In genomic region chr2:8682719-8683667, GRCh38 we compare ENCODE assay signal across 8 cellular contexts. TPM values are rescaled to one million over a fixed set of nuclear protein-coding genes. Genes with fewer than 3 reads are reported as not detected.
A peak's percentile ranks its signal among the peaks of the same experiment; 100 is the strongest.
DNase-seq lines count a peak whose midpoint lies in the region; ATAC-seq and TF ChIP-seq lines count a peak whose summit lies in the region.

No MANE protein-coding gene starts in this region.

- H4K20me1 ChIP-seq in DND-41 (ENCODE audit: insufficient read depth, low read length) = peaks cover 6% of the 10 kb centered on the region; the same call in 1 of the 2 replicates

- intact Hi-C loops in lower lobe of right lung (cut with DNase I) = no loop called here

- DNase-seq in DND-41 (peak; percentile 68), NCI-H1694 (lab: John Stamatoyannopoulos, UW) (peak; percentile 80), lower lobe of right lung (peak; percentile 67)
- DNase-seq in stimulated activated naive CD8-positive, alpha-beta T cell treated with anti-CD3 and anti-CD28 coated beads, Interleukin-15, Interleukin-2, amounts not matched to agents 100 U/mL and 50 U/mL, for 24 hours = peak; percentile 55

- H3K27me3 ChIP-seq in DND-41 (ENCODE audit: insufficient read depth, low read length, poor library complexity) (no peaks in the 10 kb centered on the region), lower lobe of right lung (ENCODE audit: low read depth) (no peaks in the 10 kb centered on the region)

- H3K4me2 ChIP-seq in DND-41 (ENCODE audit: insufficient read depth, low read length) = peak overlapping the region; percentile 65

- H2AFZ ChIP-seq in DND-41 (ENCODE audit: low read depth, low read length) = peak overlapping the region; percentile 69

- H3K9me3 ChIP-seq in DND-41 (ENCODE audit: insufficient read depth, low read length, severe bottlenecking) = no peaks in the 10 kb centered on the region
- H3K9me3 ChIP-seq in lower lobe of right lung = no peaks in the 10 kb centered on the region

- H3K4me1 ChIP-seq in DND-41 (ENCODE audit: insufficient read depth, low read length) = peaks cover 49% of the 10 kb centered on the region
- H3K4me1 ChIP-seq in lower lobe of right lung = peaks cover 28% of the 10 kb centered on the region

- TF ChIP-seq CTCF in DND-41 (IDR thresholded peaks at IDR 0.05; ENCODE audit: borderline replicate concordance, extremely low read depth, low read length, poor library complexity, severe bottlenecking) = no peak
- no peak for TF ChIP-seq CTCF in VCaP (conservative IDR thresholded peaks at IDR 0.05)
- no peak for TF ChIP-seq CTCF in lower lobe of right lung (IDR thresholded peaks at IDR 0.05)

- H3K27ac ChIP-seq in DND-41 (ENCODE audit: low read length) (peak overlapping the region; percentile 87), VCaP (peak overlapping the region; percentile 89), cingulate gyrus (ENCODE audit: low read depth, low read length) (peak overlapping the region; percentile 72), lower lobe of right lung (peak overlapping the region; percentile 87)

- peak overlapping the region; percentile 62 to 71 for H3K4me3 ChIP-seq in DND-41 (ENCODE audit: low read depth in 1 of 2, low read length in 2 of 2)
- H3K4me3 ChIP-seq in lower lobe of right lung = peak overlapping the region; percentile 93

- H3K36me3 ChIP-seq in DND-41 (ENCODE audit: insufficient read depth, low read length) (no peaks in the 10 kb centered on the region; the same call in 1 of the 2 replicates), lower lobe of right lung (no peaks in the 10 kb centered on the region)

- H3K9ac ChIP-seq in DND-41 (ENCODE audit: low read depth, low read length) = peak overlapping the region; percentile 64

- peaks cover 28% of the 10 kb centered on the region for H3K79me2 ChIP-seq in DND-41 (ENCODE audit: insufficient read depth, low read length)

- ATAC-seq in DND-41 (ENCODE audit: insufficient read depth, low read depth) (no peak), lower lobe of right lung (no peak), HG03442 (IDR thresholded peaks at IDR 0.05; ENCODE audit: unreplicated experiment) (no peak), HG03520 (IDR thresholded peaks at IDR 0.05; ENCODE audit: unreplicated experiment) (no peak)
- no peak for ATAC-seq in stimulated activated naive CD8-positive, alpha-beta T cell treated with anti-CD3 and anti-CD28 coated beads, Interleukin-15, Interleukin-2, amounts not matched to agents 100 U/mL and 50 U/mL, for 24 hours

RNA-seq across cellular contexts. Expression of gene ID2, which starts 1.1 kb away (rescaled TPM):
- 102 TPM for total RNA-seq in lower lobe of right lung
